8 cellular contexts compared by ENCODE assay signal in genomic region chr21:39184050-39184980, GRCh38. TPM values are rescaled to one million over a fixed set of nuclear protein-coding genes. Genes with fewer than 3 reads are reported as not detected.
A peak's percentile ranks its signal among the peaks of the same experiment; 100 is the strongest.
DNase-seq lines count a peak whose midpoint lies in the region; ATAC-seq, FAIRE-seq and TF ChIP-seq lines count a peak whose summit lies in the region.

No MANE protein-coding gene starts in this region.

- TF ChIP-seq CTCF in GM12864 (IDR thresholded peaks at IDR 0.05; ENCODE audit: low read depth, low read length, missing control alignments) = no peak

- DNase-seq in GM12864 (ENCODE audit: low read depth) (no peak), NCI-H2029 (lab: John Stamatoyannopoulos, UW) (peak; percentile 9), caudate nucleus (lab: John Stamatoyannopoulos, UW) (peak in 1 of 61 donors; percentile 1), midbrain (lab: John Stamatoyannopoulos, UW) (peak; percentile 43), HTR-8/SVneo (ENCODE audit: insufficient read length, low spot score) (no peak), NCI-H226 (no peak), NCI-H2081 treated with DMSO at 0.1 percent for 48 hours (lab: John Stamatoyannopoulos, UW) (no peak)

- ATAC-seq in esophagus mucosa = no peak

- peak overlapping the region; percentile 91 for H3K27ac ChIP-seq in caudate nucleus (ENCODE audit: low read depth, low read length)

- peak overlapping the region; percentile 97 for H3K4me3 ChIP-seq in GM12864 (ENCODE audit: low read depth, low read length)

- FAIRE-seq in HTR-8/SVneo (lab: Jason Lieb, UNC) = no peak

RNA-seq across cellular contexts. Expression of gene PSMG1, which starts 1.1 kb away (rescaled TPM):
- 55.9 TPM for total RNA-seq in esophagus mucosa

Comparison
In these comparisons a context has a peak if more than half of its experiments do, and no peak if none do; other contexts are left out.
1. DNase-seq: peak in NCI-H2029 (single experiment) and midbrain (single experiment); none in GM12864 (single experiment), HTR-8/SVneo (single experiment), NCI-H226 (single experiment) and NCI-H2081 treated with DMSO at 0.1 percent for 48 hours (single experiment).